Comparison of ENCODE assay signal across 8 cellular contexts in genomic region chr4:174282836-174283506, GRCh38. TPM values are rescaled to one million over a fixed set of nuclear protein-coding genes. Genes with fewer than 3 reads are reported as not detected.
DNase-seq lines count a peak whose midpoint lies in the region; ATAC-seq and TF ChIP-seq lines count a peak whose summit lies in the region.

No MANE protein-coding gene starts in this region.

- H3K4me3 ChIP-seq in AG10803 (ENCODE audit: low read length) = peak overlapping the region; percentile 82

- ATAC-seq in HG03432 (IDR thresholded peaks at IDR 0.05; ENCODE audit: unreplicated experiment) = peak; percentile 97

- TF ChIP-seq CTCF in AG10803 (conservative IDR thresholded peaks at IDR 0.05; ENCODE audit: low read length) = no peak

- DNase-seq in AG10803 (ENCODE audit: low read depth) = peak; percentile 93
- peak; percentile 62 for DNase-seq in GM19238 (ENCODE audit: insufficient read length, low spot score)
- DNase-seq in NCI-H460 (ENCODE audit: extremely low read depth, low read depth) = peak; percentile 86
- DNase-seq in activated CD4-positive, alpha-beta T cell treated with anti-CD3 and anti-CD28 coated beads for 1 hour = peak; percentile 59
- DNase-seq in cerebellar nuclear complex (lab: John Stamatoyannopoulos, UW) = peak; percentile 62 to 95
- DNase-seq in islet precursor cell = peak; percentile 95
- peak; percentile 59 for DNase-seq in stimulated activated CD4-positive, alpha-beta T cell treated with anti-CD3 and anti-CD28 coated beads, Interleukin-12 subunit alpha, Interleukin-12 subunit beta, amount 100 ng/mL, for 4 hours

RNA-seq across cellular contexts. Expression of gene FBXO8, which starts 0.5 kb away (rescaled TPM):
- 20.5 and 24.0 TPM in 2 replicates for total RNA-seq in NCI-H460 (2014; rRNA removed; shearing (Covaris generic))
- 7.9 and 8.8 TPM in 2 replicates for polyA plus RNA-seq in NCI-H460 (2014; cell fraction: nucleus; rRNA removed)

RNA-seq across cellular contexts. Expression of gene CEP44, which starts 0.7 kb away (rescaled TPM):
- 19.6 and 24.1 TPM in 2 replicates for total RNA-seq in NCI-H460 (2014; rRNA removed; shearing (Covaris generic))
- 33.0 and 54.2 TPM in 2 replicates for polyA plus RNA-seq in NCI-H460 (2014; cell fraction: nucleus; rRNA removed)

Comparison
In these comparisons a context has a peak if more than half of its experiments do, and no peak if none do; other contexts are left out.
1. Peak in every context shown above with its lines: DNase-seq, ATAC-seq and H3K4me3 ChIP-seq.